In genomic region chr4:140703463-140703862, GRCh38 we compare ENCODE assay signal across 1 cellular context.
TF ChIP-seq lines count a peak whose summit lies in the region.

No MANE protein-coding gene starts in this region.

TF ChIP-seq in HepG2, 621 proteins besides CTCF, POLR2A, EP300 and RAD21:
- TF ChIP-seq NR2F6 (IDR thresholded peaks at IDR 0.05), result no peak
- TF ChIP-seq NR2F6 (CRISPR knock-in tag; IDR thresholded peaks at IDR 0.05), result 0 out of 2 replicates have a peak, but pooled peaks have one; percentile 26
- TF ChIP-seq RXRB (CRISPR knock-in tag; IDR thresholded peaks at IDR 0.05; ENCODE audit: borderline replicate concordance), result peak; percentile 42; the same call in 1 of the 2 replicates
- TF ChIP-seq FOXJ3 (CRISPR knock-in tag; IDR thresholded peaks at IDR 0.05; ENCODE audit: borderline replicate concordance), result 0 out of 2 replicates have a peak, but pooled peaks have one; percentile 20
- no peak for TF ChIP-seq ZNF468 (CRISPR knock-in tag; IDR thresholded peaks at IDR 0.05)
- TF ChIP-seq MED13 (CRISPR knock-in tag; IDR thresholded peaks at IDR 0.05), result no peak
- peak; percentile 20; the same call in 1 of the 2 replicates for TF ChIP-seq ZMYM4 (CRISPR knock-in tag; IDR thresholded peaks at IDR 0.05)
- peak; percentile 17; the same call in 1 of the 2 replicates for TF ChIP-seq SALL1 (CRISPR knock-in tag; IDR thresholded peaks at IDR 0.05)
- TF ChIP-seq ATM (IDR thresholded peaks at IDR 0.05; ENCODE audit: borderline replicate concordance), result no peak
- TF ChIP-seq ZNF333 (CRISPR knock-in tag; IDR thresholded peaks at IDR 0.05; ENCODE audit: borderline replicate concordance), result no peak
- TF ChIP-seq NCOA2 (CRISPR knock-in tag; IDR thresholded peaks at IDR 0.05), result 0 out of 2 replicates have a peak, but pooled peaks have one; percentile 25
- TF ChIP-seq ZNF660 (CRISPR knock-in tag; IDR thresholded peaks at IDR 0.05; ENCODE audit: borderline replicate concordance, low read depth), result no peak
- TF ChIP-seq, protein P1, sequence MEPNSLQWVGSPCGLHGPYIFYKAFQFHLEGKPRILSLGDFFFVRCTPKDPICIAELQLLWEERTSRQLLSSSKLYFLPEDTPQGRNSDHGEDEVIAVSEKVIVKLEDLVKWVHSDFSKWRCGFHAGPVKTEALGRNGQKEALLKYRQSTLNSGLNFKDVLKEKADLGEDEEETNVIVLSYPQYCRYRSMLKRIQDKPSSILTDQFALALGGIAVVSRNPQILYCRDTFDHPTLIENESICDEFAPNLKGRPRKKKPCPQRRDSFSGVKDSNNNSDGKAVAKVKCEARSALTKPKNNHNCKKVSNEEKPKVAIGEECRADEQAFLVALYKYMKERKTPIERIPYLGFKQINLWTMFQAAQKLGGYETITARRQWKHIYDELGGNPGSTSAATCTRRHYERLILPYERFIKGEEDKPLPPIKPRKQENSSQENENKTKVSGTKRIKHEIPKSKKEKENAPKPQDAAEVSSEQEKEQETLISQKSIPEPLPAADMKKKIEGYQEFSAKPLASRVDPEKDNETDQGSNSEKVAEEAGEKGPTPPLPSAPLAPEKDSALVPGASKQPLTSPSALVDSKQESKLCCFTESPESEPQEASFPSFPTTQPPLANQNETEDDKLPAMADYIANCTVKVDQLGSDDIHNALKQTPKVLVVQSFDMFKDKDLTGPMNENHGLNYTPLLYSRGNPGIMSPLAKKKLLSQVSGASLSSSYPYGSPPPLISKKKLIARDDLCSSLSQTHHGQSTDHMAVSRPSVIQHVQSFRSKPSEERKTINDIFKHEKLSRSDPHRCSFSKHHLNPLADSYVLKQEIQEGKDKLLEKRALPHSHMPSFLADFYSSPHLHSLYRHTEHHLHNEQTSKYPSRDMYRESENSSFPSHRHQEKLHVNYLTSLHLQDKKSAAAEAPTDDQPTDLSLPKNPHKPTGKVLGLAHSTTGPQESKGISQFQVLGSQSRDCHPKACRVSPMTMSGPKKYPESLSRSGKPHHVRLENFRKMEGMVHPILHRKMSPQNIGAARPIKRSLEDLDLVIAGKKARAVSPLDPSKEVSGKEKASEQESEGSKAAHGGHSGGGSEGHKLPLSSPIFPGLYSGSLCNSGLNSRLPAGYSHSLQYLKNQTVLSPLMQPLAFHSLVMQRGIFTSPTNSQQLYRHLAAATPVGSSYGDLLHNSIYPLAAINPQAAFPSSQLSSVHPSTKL (CRISPR knock-in tag; IDR thresholded peaks at IDR 0.05), result peak; percentile 57
- TF ChIP-seq ERF (CRISPR knock-in tag; IDR thresholded peaks at IDR 0.05), result 0 out of 2 replicates have a peak, but pooled peaks have one; percentile 11
- peak; percentile 91 for TF ChIP-seq RARA (CRISPR knock-in tag; IDR thresholded peaks at IDR 0.05)
- TF ChIP-seq HNF4A (CRISPR knock-in tag; IDR thresholded peaks at IDR 0.05), result peak; percentile 65
- peak; percentile 95 for TF ChIP-seq ESRRA (CRISPR knock-in tag; IDR thresholded peaks at IDR 0.05; ENCODE audit: low read depth)
- TF ChIP-seq MIXL1 (CRISPR knock-in tag; IDR thresholded peaks at IDR 0.05), result 0 out of 2 replicates have a peak, but pooled peaks have one; percentile 27
TF ChIP-seq in HepG2: peak in this region for 12.
